8 cellular contexts compared by ENCODE assay signal in genomic region chr3:43296565-43296964, GRCh38. TPM values are rescaled to one million over a fixed set of nuclear protein-coding genes. Genes with fewer than 3 reads are reported as not detected.
DNase-seq lines count a peak whose midpoint lies in the region; ATAC-seq and TF ChIP-seq lines count a peak whose summit lies in the region.

No MANE protein-coding gene starts in this region.

- peaks cover 100% of the 10 kb centered on the region for H4K20me1 ChIP-seq in smooth muscle cell (ENCODE audit: low read depth)

- no peak overlapping the region for H3K27ac ChIP-seq in smooth muscle cell (ENCODE audit: low read depth)

- ATAC-seq in GM21786 (IDR thresholded peaks at IDR 0.05; ENCODE audit: unreplicated experiment) (peak; percentile 84), mucosa of descending colon (peak; percentile 89), omental fat pad (ENCODE audit: low FRiP score) (no peak)

- H3K36me3 ChIP-seq in mucosa of descending colon (ENCODE audit: low read depth) (no peaks in the 10 kb centered on the region), smooth muscle cell (ENCODE audit: low read depth) (no peaks in the 10 kb centered on the region)

- peak; percentile 54 for TF ChIP-seq POLR2A in NB4 (IDR thresholded peaks at IDR 0.05; ENCODE audit: extremely low read depth, insufficient read length)

- H2AFZ ChIP-seq in smooth muscle cell (ENCODE audit: low read depth) = no peak overlapping the region

- H3K4me3 ChIP-seq in NB4 (ENCODE audit: low read depth, low read length) = peak overlapping the region; percentile 53
- H3K4me3 ChIP-seq in mucosa of descending colon = no peak overlapping the region
- H3K4me3 ChIP-seq in smooth muscle cell = no peak overlapping the region

- H3K9ac ChIP-seq in smooth muscle cell (ENCODE audit: low read depth) = no peak overlapping the region

- H3K9me3 ChIP-seq in mucosa of descending colon (no peaks in the 10 kb centered on the region), smooth muscle cell (replicated peaks; ENCODE audit: low read depth) (no peaks in the 10 kb centered on the region)

- H3K4me2 ChIP-seq in smooth muscle cell = no peak overlapping the region

- no peaks in the 10 kb centered on the region for H3K27me3 ChIP-seq in smooth muscle cell (ENCODE audit: low read depth)

- intact Hi-C loops in mucosa of descending colon (cut with DNase I, micrococcal nuclease) = no loop called here

- 14% methylated on average over 1 of the region's 1 CpG for WGBS in smooth muscle cell (ENCODE audit: low lambda C conversion rate)

- no peak for TF ChIP-seq CTCF in NB4 (IDR thresholded peaks at IDR 0.05; ENCODE audit: low read depth, low read length)
- TF ChIP-seq CTCF in mucosa of descending colon (IDR thresholded peaks at IDR 0.05) = no peak
- no peak for TF ChIP-seq CTCF in omental fat pad (IDR thresholded peaks at IDR 0.05)
- TF ChIP-seq CTCF in smooth muscle cell (IDR thresholded peaks at IDR 0.05; ENCODE audit: borderline replicate concordance, insufficient read depth, poor library complexity, severe bottlenecking) = no peak

- no peaks in the 10 kb centered on the region for H3F3A ChIP-seq in smooth muscle cell (ENCODE audit: low read depth)

- peaks cover 82% of the 10 kb centered on the region for H3K79me2 ChIP-seq in smooth muscle cell (ENCODE audit: low read depth)

- DNase-seq in EL (peak; percentile 8), NB4 (ENCODE audit: low read depth) (peak; percentile 90), mucosa of descending colon (peak in 1 of 3 donors; percentile 56), omental fat pad (ENCODE audit: low spot score) (no peak), smooth muscle cell (lab: John Stamatoyannopoulos, UW; ENCODE audit: unreplicated experiment) (no peak), NCI-H2107 (lab: John Stamatoyannopoulos, UW) (no peak)
- peak; percentile 25 to 29 for DNase-seq in activated T-helper 1 cell treated with anti-CD3 and anti-CD28 coated beads, Interleukin-2, amount 50 U/mL, for 16 hours (ENCODE audit: low read depth in 1 of 2, low spot score in 1 of 2)

- H3K4me1 ChIP-seq in mucosa of descending colon (ENCODE audit: low read depth) = peaks cover 24% of the 10 kb centered on the region
- no peaks in the 10 kb centered on the region for H3K4me1 ChIP-seq in smooth muscle cell (ENCODE audit: low read depth)

RNA-seq across cellular contexts. Expression of gene SNRK, which starts 10.2 kb away (rescaled TPM):
- 10 to 100 TPM; 33.2 to 47.6 (median 35.2) TPM for total RNA-seq in mucosa of descending colon
- 10 to 100 TPM; 41.9 to 96.0 (median 61.1) TPM for total RNA-seq in omental fat pad
- 14.2 and 14.7 TPM in 2 replicates for total RNA-seq in smooth muscle cell
- polyA plus RNA-seq in smooth muscle cell = 3.9 and 6.3 TPM in 2 replicates

Comparison
In these comparisons a context has a peak if more than half of its experiments do, and no peak if none do; other contexts are left out.
1. DNase-seq: peak in EL (single experiment), NB4 (single experiment) and activated T-helper 1 cell treated with anti-CD3 and anti-CD28 coated beads, Interleukin-2, amount 50 U/mL, for 16 hours (2 of 2); none in omental fat pad (single experiment), smooth muscle cell (single experiment) and NCI-H2107 (single experiment).